ENCODE assay signal across 25 cellular contexts in the genomic region with DNA sequence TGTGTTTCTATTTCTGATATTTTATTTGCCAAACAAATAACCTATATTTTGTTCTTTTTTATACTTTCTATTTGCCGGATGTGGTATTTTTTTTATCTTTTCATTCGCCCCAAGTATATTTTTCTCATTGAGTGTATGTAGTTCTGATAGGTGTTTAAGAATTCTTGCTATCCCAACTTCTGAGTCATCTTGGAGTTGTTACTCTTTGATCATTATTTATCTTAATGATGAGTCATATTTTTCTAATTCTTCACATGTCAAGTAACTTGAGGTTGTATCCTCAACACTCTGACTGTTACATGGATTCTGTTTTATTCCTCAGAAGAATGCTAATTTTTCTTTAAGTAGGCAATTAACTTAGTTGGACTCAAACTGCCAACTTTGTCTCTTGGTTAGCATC.
A peak's percentile ranks its signal among the peaks of the same experiment; 100 is the strongest.
DNase-seq lines count a peak whose midpoint lies in the region; ATAC-seq, FAIRE-seq and TF ChIP-seq lines count a peak whose summit lies in the region.
"Had no signal": no experiment of that assay in that cellular context is flagged by ENCODE, and none has a peak within 500 bp of the region (broad histone marks: within the 10 kb centered on the region; RNA-seq: fewer than 3 reads in every experiment).

No MANE protein-coding gene starts in this region.

- no peak for FAIRE-seq in HTR-8/SVneo (lab: Jason Lieb, UNC)
- no peak for FAIRE-seq in GM19239 (lab: Jason Lieb, UNC)
- FAIRE-seq: G401.6 had no signal

- TF ChIP-seq CTCF in RWPE1 (conservative IDR thresholded peaks at IDR 0.05; ENCODE audit: low read depth) = no peak
- no peak for TF ChIP-seq CTCF in fibroblast of mammary gland (conservative IDR thresholded peaks at IDR 0.05; ENCODE audit: control insufficient read depth, insufficient read depth, low read depth, low read length)

- no peak overlapping the region for H3K27ac ChIP-seq in RWPE1
- H3K27ac ChIP-seq: BLaER1, PC-9 had no signal

- DNase-seq in A172 (ENCODE audit: low spot score) (peak; percentile 16), HT1080 (ENCODE audit: low read depth) (peak; percentile 6), RWPE1 (ENCODE audit: low spot score) (peak; percentile 20), fibroblast of mammary gland (ENCODE audit: low read depth) (peak; percentile 3), HTR-8/SVneo (ENCODE audit: insufficient read length, low spot score) (no peak), GM19239 (ENCODE audit: insufficient read length, low spot score) (no peak)
- DNase-seq: 8988T; CD4-positive, CD25-positive, alpha-beta regulatory T cell; DMS153; Karpas-422; NCI-H1092 treated with DMSO at 0.1 percent for 48 hours; NCI-H1436; NCI-H187; NCI-H2081 treated with DMSO at 0.1 percent for 48 hours; NCI-H2171; NCI-H524; NCI-H774; PC-9; SHP77 treated with DMSO at 0.1 percent for 48 hours; T-helper 1 cell had no signal

- no peak overlapping the region for H3K4me3 ChIP-seq in fibroblast of mammary gland (ENCODE audit: control insufficient read depth, low read depth, low read length)
- H3K4me3 ChIP-seq: BLaER1, HAP-1, PC-9 had no signal

- CTCF ChIA-PET in RWPE1 (lab: Yijun Ruan, JAX) = interaction anchor here (1.1 kb wide), 1 partner anchor 35 kb away, joined by 3 read pairs; no protein-coding TSS in a partner anchor

- ATAC-seq in GM18909 (IDR thresholded peaks at IDR 0.05; ENCODE audit: poor library complexity, unreplicated experiment) = no peak
- ATAC-seq in GM18519 (IDR thresholded peaks at IDR 0.05; ENCODE audit: low FRiP score, unreplicated experiment) = no peak

- POLR2A ChIA-PET in RWPE1 (lab: Yijun Ruan, JAX; ENCODE audit: low non-redundant PET) = no interaction called here

Comparison
In these comparisons a context has a peak if more than half of its experiments do, and no peak if none do; other contexts are left out.
1. DNase-seq: peak in A172 (single experiment), HT1080 (single experiment), RWPE1 (single experiment) and fibroblast of mammary gland (single experiment); none in HTR-8/SVneo (single experiment) and GM19239 (single experiment).